26 cellular contexts compared by ENCODE assay signal in genomic region chr7:10284001-10284400, GRCh38.
"Had no signal": no experiment of that assay in that cellular context is flagged by ENCODE, and none has a peak within 500 bp of the region (broad histone marks: within the 10 kb centered on the region; RNA-seq: fewer than 3 reads in every experiment).

No MANE protein-coding gene starts in this region.

- H3K9me3 ChIP-seq: colonic mucosa, esophagus muscularis mucosa, esophagus squamous epithelium, gastrocnemius medialis, gastroesophageal sphincter had no signal

- H3K27ac ChIP-seq: colonic mucosa, coronary artery, dorsolateral prefrontal cortex, epithelial cell of prostate, esophagus muscularis mucosa, esophagus squamous epithelium, foreskin keratinocyte, gastrocnemius medialis, gastroesophageal sphincter, heart left ventricle, heart right ventricle had no signal

- H3K4me3 ChIP-seq: colonic mucosa, coronary artery, dorsolateral prefrontal cortex, esophagus muscularis mucosa, esophagus squamous epithelium, gastrocnemius medialis, gastroesophageal sphincter, heart left ventricle, heart right ventricle had no signal

- FAIRE-seq: colon, endometrium, endothelial cell of umbilical vein, frontal cortex had no signal

- H3K4me1 ChIP-seq: colonic mucosa, esophagus muscularis mucosa, esophagus squamous epithelium, gastrocnemius medialis, gastroesophageal sphincter, heart left ventricle, heart right ventricle had no signal

- H3K36me3 ChIP-seq: colonic mucosa, esophagus muscularis mucosa, esophagus squamous epithelium, gastrocnemius medialis, gastroesophageal sphincter, heart left ventricle, heart right ventricle had no signal

- DNase-seq: colonic mucosa; cortex of kidney; dermis blood vessel endothelial cell; dorsolateral prefrontal cortex; effector CD4-positive, alpha-beta T cell; effector CD8-positive, alpha-beta T cell; effector memory CD4-positive, alpha-beta T cell; effector memory CD8-positive, alpha-beta T cell; endodermal cell; esophagus squamous epithelium; foreskin fibroblast; foreskin melanocyte; gastrocnemius medialis; glutamatergic neuron; head of caudate nucleus; heart left ventricle; heart right ventricle had no signal

- H3K27me3 ChIP-seq: colonic mucosa, dorsolateral prefrontal cortex, esophagus muscularis mucosa, esophagus squamous epithelium, foreskin keratinocyte, gastrocnemius medialis, gastroesophageal sphincter, heart left ventricle, heart right ventricle had no signal
